In the genomic region with DNA sequence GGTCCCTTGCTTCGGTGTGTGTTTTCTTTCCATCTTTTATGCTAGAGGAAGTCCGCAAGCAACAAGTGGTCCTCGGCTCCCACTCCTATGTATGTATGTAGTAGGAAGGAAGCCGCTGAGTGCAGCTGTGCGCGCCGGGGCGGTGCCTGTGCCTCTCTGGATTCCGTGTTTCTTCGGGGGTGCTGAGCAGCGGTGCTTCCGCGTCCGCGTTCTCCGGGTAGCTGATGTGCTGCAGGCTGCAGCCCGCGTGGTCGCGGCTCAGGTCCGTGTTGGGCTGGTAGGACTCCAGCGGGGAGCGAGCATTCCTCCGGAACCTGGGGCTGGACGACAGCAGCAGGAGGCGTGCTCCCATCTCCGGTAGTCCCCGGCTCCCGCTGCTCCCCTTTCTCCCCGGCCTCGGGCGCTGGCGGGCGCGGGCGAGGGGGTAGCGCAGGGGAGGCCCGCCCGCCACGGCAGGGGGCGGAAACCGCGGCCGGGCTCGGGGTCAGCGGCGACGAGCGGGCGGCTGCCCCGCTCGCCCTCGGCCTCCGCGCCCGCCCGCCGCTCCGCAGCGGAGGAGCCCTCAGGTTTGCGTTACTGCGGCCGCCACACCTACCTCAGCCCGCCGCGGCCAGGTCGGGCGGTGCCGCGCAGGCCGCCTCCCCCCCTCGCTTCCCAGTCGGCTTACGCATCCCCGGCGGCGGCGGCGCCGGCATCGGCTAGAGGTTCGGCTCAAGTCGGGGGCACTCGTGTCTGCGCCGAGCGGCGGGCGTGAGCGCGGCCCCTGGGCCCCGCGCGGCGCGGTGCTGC, we compare ENCODE assay signal across 8 cellular contexts. TPM values are rescaled to one million over a fixed set of nuclear protein-coding genes. Genes with fewer than 3 reads are reported as not detected.
DNase-seq lines count a peak whose midpoint lies in the region; ATAC-seq and TF ChIP-seq lines count a peak whose summit lies in the region.

No MANE protein-coding gene starts in this region.

- CTCF ChIA-PET in activated B cell treated with CpG ODN at 0.5 μM for 24 hours (lab: Charles Lee), result interaction anchor here (1.4 kb wide), 1 partner anchor 14 kb away, joined by 5 read pairs; no protein-coding TSS in a partner anchor

- H3K36me3 Mint-ChIP-seq in activated B cell treated with CpG ODN at 0.5 μM for 24 hours (ENCODE audit: low read depth), result peaks cover 35% of the 10 kb centered on the region

- H3K27ac ChIP-seq in caudate nucleus (ENCODE audit: low read depth, low read length), result peak overlapping the region; percentile 90

- POLR2A ChIA-PET in activated B cell treated with CpG ODN at 0.5 μM for 24 hours (lab: Charles Lee), result interaction anchor here (0.7 to 2.5 kb wide), 6 partner anchors 10 to 782 kb away, joined by 4 to 12 read pairs (median 4); partner anchors contain the start of gene SCPEP1

- no peak for TF ChIP-seq CTCF in activated B cell treated with CpG ODN at 0.5 μM for 24 hours (IDR thresholded peaks at IDR 0.05)

- DNase-seq in NCI-H1092 treated with DMSO at 0.1 percent for 48 hours (lab: John Stamatoyannopoulos, UW) (peak; percentile 92), NCI-H1092 (lab: John Stamatoyannopoulos, UW) (no peak), NCI-H146 (lab: John Stamatoyannopoulos, UW) (peak; percentile 90), activated B cell treated with CpG ODN at 0.5 μM for 24 hours (peak; percentile 62), caudate nucleus (lab: John Stamatoyannopoulos, UW) (peak in 46 of 61 donors; percentile 4 to 79 (median 40)), left colon (peak; percentile 65 to 79)
- DNase-seq in stimulated activated CD4-positive, alpha-beta T cell treated with anti-CD3 and anti-CD28 coated beads, Interleukin-2, amount 100 ng/mL, for 24 hours, result peak; percentile 67 to 72

- peak overlapping the region; percentile 93 for H3K4me3 Mint-ChIP-seq in activated B cell treated with CpG ODN at 0.5 μM for 24 hours

- H3K9me3 Mint-ChIP-seq in activated B cell treated with CpG ODN at 0.5 μM for 24 hours, result no peaks in the 10 kb centered on the region

- peaks cover 42% of the 10 kb centered on the region for H3K4me1 Mint-ChIP-seq in activated B cell treated with CpG ODN at 0.5 μM for 24 hours

- intact Hi-C loops in activated B cell treated with CpG ODN at 0.5 μM for 24 hours (cut with micrococcal nuclease) (loop anchor here (1.0 to 10.0 kb wide), 8 partner anchors 14 to 1174 kb away; partner anchors contain the start of genes AKAP1, COIL, MRPS23 and MSI2), left colon (cut with DNase I, micrococcal nuclease) (no loop called here)

- no peaks in the 10 kb centered on the region for H3K27me3 Mint-ChIP-seq in activated B cell treated with CpG ODN at 0.5 μM for 24 hours

- H3K27ac Mint-ChIP-seq in activated B cell treated with CpG ODN at 0.5 μM for 24 hours, result peak overlapping the region; percentile 71

- peak; percentile 50 for ATAC-seq in HG02840 (IDR thresholded peaks at IDR 0.05; ENCODE audit: low FRiP score, unreplicated experiment)
- peak; percentile 59 for ATAC-seq in activated B cell treated with CpG ODN at 0.5 μM for 24 hours (ENCODE audit: low read depth)
- ATAC-seq in left colon, result peak; percentile 64

RNA-seq across cellular contexts. Expression of gene C17orf67, which starts 0.5 kb away (rescaled TPM):
- 3.3 and 4.0 TPM in 2 replicates for total RNA-seq in activated B cell treated with CpG ODN at 0.5 μM for 24 hours
- total RNA-seq in left colon, result 1 to 10 TPM; 2.0 to 2.2 TPM

RNA-seq across cellular contexts. Expression of gene DGKE, which starts 0.7 kb away (rescaled TPM):
- total RNA-seq in activated B cell treated with CpG ODN at 0.5 μM for 24 hours (15.4 and 20.3 TPM in 2 replicates), left colon (1 to 10 TPM; 7.6 to 9.2 TPM)
